Comparison of ENCODE assay signal across 12 cellular contexts in the genomic region with DNA sequence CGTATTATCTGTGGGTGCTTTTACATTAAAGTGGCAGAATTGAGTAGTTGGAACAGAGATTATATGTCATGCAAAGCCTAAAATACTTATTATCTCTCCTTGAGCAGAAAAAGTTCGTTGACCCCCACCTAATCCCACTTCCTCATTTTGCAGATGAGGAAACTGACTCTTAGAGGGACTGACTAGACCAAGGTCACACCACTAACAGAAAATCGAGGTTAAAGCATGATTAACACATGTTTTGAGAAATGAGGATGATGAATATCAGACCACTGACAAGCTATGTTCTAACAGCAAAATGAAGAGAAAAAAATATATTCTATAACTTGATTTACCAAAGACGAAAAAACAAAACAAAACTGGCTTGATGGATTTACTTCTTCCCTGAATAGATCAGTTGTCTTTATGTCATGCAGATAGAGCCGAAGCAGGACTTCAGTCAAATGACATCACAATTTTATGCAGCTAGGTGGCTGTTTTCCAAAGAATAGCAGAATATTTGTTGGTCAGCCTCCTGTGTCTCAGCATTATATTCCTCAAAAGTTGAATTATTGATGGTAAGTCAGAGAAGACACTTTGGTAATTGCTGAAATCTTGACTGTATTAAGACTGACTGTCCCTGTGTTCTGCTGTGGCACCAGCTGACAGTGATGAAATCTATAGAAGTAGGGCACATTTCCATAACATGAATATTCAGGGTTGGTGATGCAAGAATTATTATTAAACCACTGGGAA. TPM values are rescaled to one million over a fixed set of nuclear protein-coding genes. Genes with fewer than 3 reads are reported as not detected.
DNase-seq lines count a peak whose midpoint lies in the region; ATAC-seq and TF ChIP-seq lines count a peak whose summit lies in the region.
"Had no signal": no experiment of that assay in that cellular context is flagged by ENCODE, and none has a peak within 500 bp of the region (broad histone marks: within the 10 kb centered on the region; RNA-seq: fewer than 3 reads in every experiment).

No MANE protein-coding gene starts in this region.

- H3K4me3 Mint-ChIP-seq in activated naive CD8-positive, alpha-beta T cell treated with anti-CD3 and anti-CD28 coated beads for 36 hours: no peak overlapping the region
- no peak overlapping the region for H3K4me3 Mint-ChIP-seq in activated CD8-positive, alpha-beta T cell treated with anti-CD3 and anti-CD28 coated beads for 36 hours
- no peak overlapping the region for H3K4me3 Mint-ChIP-seq in T-cell
- H3K4me3 Mint-ChIP-seq: endodermal cell had no signal

- DNase-seq in HUDEP-2 (lab: John Stamatoyannopoulos, UW; ENCODE audit: unreplicated experiment in 76 of 76) (peak in 54 of 76 experiments; percentile 5 to 91 (median 56)), inferior parietal cortex (ENCODE audit: extremely low spot score) (peak; percentile 40), T-cell (no peak)
- DNase-seq in activated naive CD8-positive, alpha-beta T cell treated with anti-CD3 and anti-CD28 coated beads for 36 hours: no peak
- no peak for DNase-seq in activated CD8-positive, alpha-beta T cell treated with anti-CD3 and anti-CD28 coated beads for 36 hours
- DNase-seq: activated naive CD4-positive, alpha-beta T cell treated with anti-CD3 and anti-CD28 coated beads, Interleukin-2, amount 50 U/mL, for 16 hours; DND-41; endodermal cell; NCI-H2171 had no signal

- H3K27ac Mint-ChIP-seq in activated naive CD8-positive, alpha-beta T cell treated with anti-CD3 and anti-CD28 coated beads for 36 hours: no peak overlapping the region
- H3K27ac Mint-ChIP-seq in activated CD8-positive, alpha-beta T cell treated with anti-CD3 and anti-CD28 coated beads for 36 hours: no peak overlapping the region
- H3K27ac Mint-ChIP-seq in T-cell: no peak overlapping the region
- H3K27ac Mint-ChIP-seq: endodermal cell had no signal

- H3K27me3 Mint-ChIP-seq in activated naive CD8-positive, alpha-beta T cell treated with anti-CD3 and anti-CD28 coated beads for 36 hours: peaks cover 19% of the 10 kb centered on the region
- H3K27me3 Mint-ChIP-seq in activated CD8-positive, alpha-beta T cell treated with anti-CD3 and anti-CD28 coated beads for 36 hours: peaks cover 17% of the 10 kb centered on the region
- peaks cover 11 to 14% of the 10 kb centered on the region in 2 donors for H3K27me3 Mint-ChIP-seq in T-cell

- H3K4me1 Mint-ChIP-seq in activated naive CD8-positive, alpha-beta T cell treated with anti-CD3 and anti-CD28 coated beads for 36 hours: no peaks in the 10 kb centered on the region
- no peaks in the 10 kb centered on the region for H3K4me1 Mint-ChIP-seq in activated CD8-positive, alpha-beta T cell treated with anti-CD3 and anti-CD28 coated beads for 36 hours (ENCODE audit: low read depth)
- H3K4me1 Mint-ChIP-seq in T-cell: no peaks in the 10 kb centered on the region
- H3K4me1 Mint-ChIP-seq: endodermal cell had no signal

- CTCF ChIA-PET in activated CD8-positive, alpha-beta T cell treated with anti-CD3 and anti-CD28 coated beads for 36 hours (lab: Charles Lee): no interaction called here
- CTCF ChIA-PET in T-cell (lab: Charles Lee): interaction anchor here in 1 of 2 donors (0.6 kb wide), 1 partner anchor 27 kb away, joined by 3 read pairs; no protein-coding TSS in a partner anchor

- ATAC-seq in GM19035 (IDR thresholded peaks at IDR 0.05; ENCODE audit: unreplicated experiment) (peak; percentile 54), HG02763 (IDR thresholded peaks at IDR 0.05; ENCODE audit: unreplicated experiment) (peak; percentile 62), esophagus mucosa (no peak), T-cell (replicated peaks in 1 of 4) (no peak)
- no peak for ATAC-seq in activated CD8-positive, alpha-beta T cell treated with anti-CD3 and anti-CD28 coated beads for 36 hours

- no peaks in the 10 kb centered on the region for H3K36me3 Mint-ChIP-seq in activated naive CD8-positive, alpha-beta T cell treated with anti-CD3 and anti-CD28 coated beads for 36 hours
- H3K36me3 Mint-ChIP-seq in activated CD8-positive, alpha-beta T cell treated with anti-CD3 and anti-CD28 coated beads for 36 hours (ENCODE audit: low read depth): no peaks in the 10 kb centered on the region
- H3K36me3 Mint-ChIP-seq in T-cell: no peaks in the 10 kb centered on the region

- POLR2A ChIA-PET in activated CD8-positive, alpha-beta T cell treated with anti-CD3 and anti-CD28 coated beads for 36 hours (lab: Charles Lee): no interaction called here
- POLR2A ChIA-PET in T-cell (lab: Charles Lee): no interaction called here

- TF ChIP-seq CTCF in activated CD8-positive, alpha-beta T cell treated with anti-CD3 and anti-CD28 coated beads for 36 hours (IDR thresholded peaks at IDR 0.05): no peak

- no peaks in the 10 kb centered on the region for H3K9me3 Mint-ChIP-seq in activated naive CD8-positive, alpha-beta T cell treated with anti-CD3 and anti-CD28 coated beads for 36 hours
- no peaks in the 10 kb centered on the region for H3K9me3 Mint-ChIP-seq in activated CD8-positive, alpha-beta T cell treated with anti-CD3 and anti-CD28 coated beads for 36 hours
- H3K9me3 Mint-ChIP-seq in T-cell: no peaks in the 10 kb centered on the region
- H3K9me3 Mint-ChIP-seq: endodermal cell had no signal

- intact Hi-C loops in activated CD8-positive, alpha-beta T cell treated with anti-CD3 and anti-CD28 coated beads for 36 hours (cut with micrococcal nuclease): no loop called here

RNA-seq across cellular contexts. Expression of a gene that starts 24.2 kb away (rescaled TPM):
- 27.3 TPM for total RNA-seq in esophagus mucosa
- 10 to 100 TPM; 51.4 to 55.5 TPM for total RNA-seq in activated naive CD8-positive, alpha-beta T cell treated with anti-CD3 and anti-CD28 coated beads for 36 hours
- 10 to 100 TPM; 49.3 to 49.8 TPM for total RNA-seq in activated CD8-positive, alpha-beta T cell treated with anti-CD3 and anti-CD28 coated beads for 36 hours
- 10 to 100 TPM; 11.1 to 17.3 (median 16.5) TPM for total RNA-seq in T-cell

RNA-seq across cellular contexts. Expression of a gene that starts 55.9 kb away (rescaled TPM):
- total RNA-seq in esophagus mucosa (0.32 TPM), T-cell (not detected)
- total RNA-seq in activated naive CD8-positive, alpha-beta T cell treated with anti-CD3 and anti-CD28 coated beads for 36 hours: under 1 TPM in 1 of 2 experiments, not detected in 1; 0.16 TPM
- total RNA-seq in activated CD8-positive, alpha-beta T cell treated with anti-CD3 and anti-CD28 coated beads for 36 hours: not detected

Comparison
In these comparisons a context has a peak if more than half of its experiments do, and no peak if none do; other contexts are left out.
1. ATAC-seq: peak in GM19035 (single experiment) and HG02763 (single experiment); none in esophagus mucosa (single experiment), activated CD8-positive, alpha-beta T cell treated with anti-CD3 and anti-CD28 coated beads for 36 hours (single experiment) and T-cell (0 of 4).
2. DNase-seq: peak in HUDEP-2 (54 of 76) and inferior parietal cortex (single experiment); none in activated naive CD8-positive, alpha-beta T cell treated with anti-CD3 and anti-CD28 coated beads for 36 hours (single experiment), activated CD8-positive, alpha-beta T cell treated with anti-CD3 and anti-CD28 coated beads for 36 hours (single experiment) and T-cell (0 of 34).